Comparison of ENCODE assay signal across 11 cellular contexts in the genomic region with DNA sequence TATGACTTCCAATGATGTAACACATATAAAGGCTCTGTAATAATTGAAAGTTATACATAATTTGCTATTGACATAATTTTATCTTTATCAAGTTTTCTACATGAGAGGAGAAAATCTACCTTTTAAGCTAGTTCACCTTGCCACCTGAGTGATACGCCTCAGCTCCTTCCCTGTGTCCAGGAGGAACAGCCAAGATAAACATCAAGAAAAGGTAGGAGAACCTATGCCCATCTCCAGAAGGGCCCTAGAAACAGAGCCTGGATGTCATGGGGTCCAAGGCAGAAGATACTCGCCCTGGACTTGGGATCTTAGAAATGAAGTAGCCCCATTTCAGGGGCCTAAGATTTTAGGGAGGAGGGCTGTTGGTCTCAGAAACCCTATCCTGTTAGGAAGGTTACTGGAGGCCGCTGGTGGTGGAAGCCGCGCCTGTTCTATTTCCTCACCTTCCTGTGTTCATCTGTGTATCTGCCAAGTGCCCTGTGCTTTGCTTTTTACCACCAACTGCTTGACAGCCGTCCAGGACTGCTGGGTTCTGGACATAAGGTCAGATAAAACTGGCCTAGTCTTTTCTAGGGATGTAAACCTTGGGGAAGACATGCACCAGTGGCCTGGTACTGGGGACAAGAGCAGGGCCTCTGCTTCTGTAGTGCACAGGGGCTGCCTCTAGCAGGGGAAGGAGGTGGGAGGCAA.
DNase-seq lines count a peak whose midpoint lies in the region; ATAC-seq and TF ChIP-seq lines count a peak whose summit lies in the region.
"Had no signal": no experiment of that assay in that cellular context is flagged by ENCODE, and none has a peak within 500 bp of the region (broad histone marks: within the 10 kb centered on the region; RNA-seq: fewer than 3 reads in every experiment).

No MANE protein-coding gene starts in this region.

- TF ChIP-seq CTCF in VCaP (conservative IDR thresholded peaks at IDR 0.05) (no peak), fibroblast of the aortic adventitia (IDR thresholded peaks at IDR 0.05; ENCODE audit: insufficient read depth, low read length) (no peak), upper lobe of right lung (IDR thresholded peaks at IDR 0.05) (no peak)

- intact Hi-C loops in upper lobe of right lung (cut with DNase I), result no loop called here

- DNase-seq in fibroblast of the aortic adventitia (ENCODE audit: low read depth), result peak; percentile 18
- no peak for DNase-seq in upper lobe of right lung
- no peak for DNase-seq in AG08395 (ENCODE audit: low spot score)
- no peak for DNase-seq in NCI-H1694 treated with DMSO at 0.1 percent for 48 hours (lab: John Stamatoyannopoulos, UW)
- DNase-seq in stimulated activated naive CD8-positive, alpha-beta T cell treated with anti-CD3 and anti-CD28 coated beads, Interleukin-15, Interleukin-2, amounts not matched to agents 100 U/mL and 50 U/mL, for 24 hours, result no peak
- DNase-seq: anterior cingulate cortex, DMS79 treated with DMSO at 0.1 percent for 48 hours, NCI-H526 treated with DMSO at 0.1 percent for 48 hours had no signal

- H3K9ac ChIP-seq in muscle layer of colon (ENCODE audit: low read length), result no peak overlapping the region

- H3K9me3 ChIP-seq in muscle layer of colon (ENCODE audit: low read length) (no peaks in the 10 kb centered on the region), upper lobe of right lung (no peaks in the 10 kb centered on the region)

- H3K4me3 ChIP-seq in fibroblast of the aortic adventitia (ENCODE audit: low read depth, low read length), result no peak overlapping the region
- H3K4me3 ChIP-seq in muscle layer of colon (ENCODE audit: low read depth in 1 of 2, low read length in 2 of 2), result no peak overlapping the region
- H3K4me3 ChIP-seq in upper lobe of right lung, result no peak overlapping the region
- H3K4me3 ChIP-seq: K562 had no signal

- H3K27me3 ChIP-seq in muscle layer of colon (ENCODE audit: control insufficient read depth in 1 of 2, insufficient read depth in 2 of 2, low read length in 2 of 2) (no peaks in the 10 kb centered on the region), upper lobe of right lung (no peaks in the 10 kb centered on the region)

- H3K27ac ChIP-seq in VCaP, result peak overlapping the region; percentile 90
- H3K27ac ChIP-seq in muscle layer of colon (ENCODE audit: low read depth, low read length), result peak overlapping the region; percentile 76
- peak overlapping the region; percentile 25 for H3K27ac ChIP-seq in upper lobe of right lung

- no peaks in the 10 kb centered on the region for H3K36me3 ChIP-seq in muscle layer of colon (ENCODE audit: insufficient read depth, low read length)
- no peaks in the 10 kb centered on the region for H3K36me3 ChIP-seq in upper lobe of right lung

- ATAC-seq in upper lobe of right lung, result peak; percentile 75
- ATAC-seq in stimulated activated naive CD8-positive, alpha-beta T cell treated with anti-CD3 and anti-CD28 coated beads, Interleukin-15, Interleukin-2, amounts not matched to agents 100 U/mL and 50 U/mL, for 24 hours, result no peak

- peaks cover 56% of the 10 kb centered on the region for H3K4me1 ChIP-seq in muscle layer of colon (ENCODE audit: insufficient read depth, low read length)
- H3K4me1 ChIP-seq in upper lobe of right lung, result peaks cover 29% of the 10 kb centered on the region

Comparison
In these comparisons a context has a peak if more than half of its experiments do, and no peak if none do; other contexts are left out.
1. H3K27ac ChIP-seq: peak in every context shown above with its lines; median percentile 90 in VCaP; 76 in muscle layer of colon; 25 in upper lobe of right lung.